ENCODE assay signal across 1 cellular context in genomic region chr10:119401671-119402395, GRCh38.
TF ChIP-seq lines count a peak whose summit lies in the region.

No MANE protein-coding gene starts in this region.

TF ChIP-seq in HEK293, 187 proteins besides CTCF, POLR2A, EP300 and RAD21 (continued from another document and continues in another):
- TF ChIP-seq ZBTB6 (tag by site-specific recombination; IDR thresholded peaks at IDR 0.05) (no peak), ZNF37A (tag by site-specific recombination; IDR thresholded peaks at IDR 0.05) (no peak), ZSCAN16 (tag by site-specific recombination; IDR thresholded peaks at IDR 0.05) (no peak), ZNF600 (tag by site-specific recombination; IDR thresholded peaks at IDR 0.05) (no peak), ZNF266 (tag by site-specific recombination; IDR thresholded peaks at IDR 0.05; ENCODE audit: low read depth) (no peak), ZNF138 (tag by site-specific recombination; IDR thresholded peaks at IDR 0.05; ENCODE audit: borderline replicate concordance) (no peak), HOXC10 (CRISPR knock-in tag; IDR thresholded peaks at IDR 0.05) (no peak), GLIS1 (tag by site-specific recombination; IDR thresholded peaks at IDR 0.05) (no peak; the same call in 1 of the 2 replicates), ZNF560 (tag by site-specific recombination; IDR thresholded peaks at IDR 0.05; ENCODE audit: borderline replicate concordance) (no peak), ZNF341 (tag by site-specific recombination; IDR thresholded peaks at IDR 0.05; ENCODE audit: low read depth) (peak; percentile 35), ZNF23 (tag by site-specific recombination; IDR thresholded peaks at IDR 0.05; ENCODE audit: borderline replicate concordance) (no peak), SETDB1 (IDR thresholded peaks at IDR 0.05; ENCODE audit: insufficient read length, low read length) (no peak), ZNF555 (tag by site-specific recombination; conservative IDR thresholded peaks at IDR 0.05) (no peak), ZNF623 (tag by site-specific recombination; IDR thresholded peaks at IDR 0.05) (no peak), ZFP69B (tag by site-specific recombination; IDR thresholded peaks at IDR 0.05) (peak; percentile 96), ZNF580 (tag by site-specific recombination; IDR thresholded peaks at IDR 0.05) (no peak), ZNF133 (tag by site-specific recombination; IDR thresholded peaks at IDR 0.05) (no peak), ZNF777 (tag by site-specific recombination; IDR thresholded peaks at IDR 0.05; ENCODE audit: borderline replicate concordance) (no peak), ZBTB7A (tag by site-specific recombination; IDR thresholded peaks at IDR 0.05; ENCODE audit: low read depth) (no peak), ZIC2 (tag by site-specific recombination; IDR thresholded peaks at IDR 0.05) (no peak), KLF9 (tag by site-specific recombination; IDR thresholded peaks at IDR 0.05; ENCODE audit: low read depth) (no peak), ZNF184 (tag by site-specific recombination; IDR thresholded peaks at IDR 0.05) (no peak), ZNF776 (tag by site-specific recombination; IDR thresholded peaks at IDR 0.05; ENCODE audit: borderline replicate concordance) (no peak), ZNF354C (tag by site-specific recombination; IDR thresholded peaks at IDR 0.05; ENCODE audit: borderline replicate concordance, low read depth) (no peak), ZBTB21 (tag by site-specific recombination; IDR thresholded peaks at IDR 0.05) (peak; percentile 71; the same call in 1 of the 2 replicates), TSHZ1 (tag by site-specific recombination; IDR thresholded peaks at IDR 0.05; ENCODE audit: borderline replicate concordance) (no peak), GLIS2 (tag by site-specific recombination; IDR thresholded peaks at IDR 0.05) (0 out of 2 replicates have a peak, but pooled peaks have one; percentile 16), ZBTB44 (tag by site-specific recombination; IDR thresholded peaks at IDR 0.05) (no peak), ZNF202 (tag by site-specific recombination; IDR thresholded peaks at IDR 0.05; ENCODE audit: borderline replicate concordance) (no peak), RBAK (tag by site-specific recombination; IDR thresholded peaks at IDR 0.05) (no peak), ZBTB20 (tag by site-specific recombination; IDR thresholded peaks at IDR 0.05) (no peak), MZF1 (tag by site-specific recombination; IDR thresholded peaks at IDR 0.05; ENCODE audit: borderline replicate concordance) (no peak), ZNF311 (tag by site-specific recombination; IDR thresholded peaks at IDR 0.05; ENCODE audit: borderline replicate concordance) (no peak), ZNF530 (tag by site-specific recombination; IDR thresholded peaks at IDR 0.05; ENCODE audit: low read depth) (no peak), ZNF292 (tag by site-specific recombination; IDR thresholded peaks at IDR 0.05; ENCODE audit: borderline replicate concordance, low read depth) (no peak), ZNF157 (tag by site-specific recombination; IDR thresholded peaks at IDR 0.05) (no peak), ZNF274 (IDR thresholded peaks at IDR 0.05; ENCODE audit: low read length) (no peak), ZNF274 (tag by site-specific recombination; IDR thresholded peaks at IDR 0.05; ENCODE audit: borderline replicate concordance) (no peak), OSR2 (tag by site-specific recombination; IDR thresholded peaks at IDR 0.05) (no peak), ZNF747 (tag by site-specific recombination; IDR thresholded peaks at IDR 0.05) (no peak), ZNF529 (tag by site-specific recombination; IDR thresholded peaks at IDR 0.05; ENCODE audit: insufficient replicate concordance) (no peak), KLF10 (tag by site-specific recombination; IDR thresholded peaks at IDR 0.05) (no peak), GLI4 (tag by site-specific recombination; IDR thresholded peaks at IDR 0.05) (no peak), ZSCAN30 (tag by site-specific recombination; IDR thresholded peaks at IDR 0.05) (no peak), ZNF140 (tag by site-specific recombination; IDR thresholded peaks at IDR 0.05) (no peak), ZNF211 (tag by site-specific recombination; IDR thresholded peaks at IDR 0.05; ENCODE audit: low read depth) (no peak), ZNF664 (tag by site-specific recombination; IDR thresholded peaks at IDR 0.05) (no peak)
- TF ChIP-seq, protein P1, sequence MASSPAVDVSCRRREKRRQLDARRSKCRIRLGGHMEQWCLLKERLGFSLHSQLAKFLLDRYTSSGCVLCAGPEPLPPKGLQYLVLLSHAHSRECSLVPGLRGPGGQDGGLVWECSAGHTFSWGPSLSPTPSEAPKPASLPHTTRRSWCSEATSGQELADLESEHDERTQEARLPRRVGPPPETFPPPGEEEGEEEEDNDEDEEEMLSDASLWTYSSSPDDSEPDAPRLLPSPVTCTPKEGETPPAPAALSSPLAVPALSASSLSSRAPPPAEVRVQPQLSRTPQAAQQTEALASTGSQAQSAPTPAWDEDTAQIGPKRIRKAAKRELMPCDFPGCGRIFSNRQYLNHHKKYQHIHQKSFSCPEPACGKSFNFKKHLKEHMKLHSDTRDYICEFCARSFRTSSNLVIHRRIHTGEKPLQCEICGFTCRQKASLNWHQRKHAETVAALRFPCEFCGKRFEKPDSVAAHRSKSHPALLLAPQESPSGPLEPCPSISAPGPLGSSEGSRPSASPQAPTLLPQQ (tag by site-specific recombination; IDR thresholded peaks at IDR 0.05), result peak; percentile 98
- TF ChIP-seq, protein P2, sequence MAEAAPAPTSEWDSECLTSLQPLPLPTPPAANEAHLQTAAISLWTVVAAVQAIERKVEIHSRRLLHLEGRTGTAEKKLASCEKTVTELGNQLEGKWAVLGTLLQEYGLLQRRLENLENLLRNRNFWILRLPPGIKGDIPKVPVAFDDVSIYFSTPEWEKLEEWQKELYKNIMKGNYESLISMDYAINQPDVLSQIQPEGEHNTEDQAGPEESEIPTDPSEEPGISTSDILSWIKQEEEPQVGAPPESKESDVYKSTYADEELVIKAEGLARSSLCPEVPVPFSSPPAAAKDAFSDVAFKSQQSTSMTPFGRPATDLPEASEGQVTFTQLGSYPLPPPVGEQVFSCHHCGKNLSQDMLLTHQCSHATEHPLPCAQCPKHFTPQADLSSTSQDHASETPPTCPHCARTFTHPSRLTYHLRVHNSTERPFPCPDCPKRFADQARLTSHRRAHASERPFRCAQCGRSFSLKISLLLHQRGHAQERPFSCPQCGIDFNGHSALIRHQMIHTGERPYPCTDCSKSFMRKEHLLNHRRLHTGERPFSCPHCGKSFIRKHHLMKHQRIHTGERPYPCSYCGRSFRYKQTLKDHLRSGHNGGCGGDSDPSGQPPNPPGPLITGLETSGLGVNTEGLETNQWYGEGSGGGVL (tag by site-specific recombination; IDR thresholded peaks at IDR 0.05), result 0 out of 2 replicates have a peak, but pooled peaks have one; percentile 20
- TF ChIP-seq, protein P3, sequence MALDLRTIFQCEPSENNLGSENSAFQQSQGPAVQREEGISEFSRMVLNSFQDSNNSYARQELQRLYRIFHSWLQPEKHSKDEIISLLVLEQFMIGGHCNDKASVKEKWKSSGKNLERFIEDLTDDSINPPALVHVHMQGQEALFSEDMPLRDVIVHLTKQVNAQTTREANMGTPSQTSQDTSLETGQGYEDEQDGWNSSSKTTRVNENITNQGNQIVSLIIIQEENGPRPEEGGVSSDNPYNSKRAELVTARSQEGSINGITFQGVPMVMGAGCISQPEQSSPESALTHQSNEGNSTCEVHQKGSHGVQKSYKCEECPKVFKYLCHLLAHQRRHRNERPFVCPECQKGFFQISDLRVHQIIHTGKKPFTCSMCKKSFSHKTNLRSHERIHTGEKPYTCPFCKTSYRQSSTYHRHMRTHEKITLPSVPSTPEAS (tag by site-specific recombination; IDR thresholded peaks at IDR 0.05), result no peak
- TF ChIP-seq, protein P4, sequence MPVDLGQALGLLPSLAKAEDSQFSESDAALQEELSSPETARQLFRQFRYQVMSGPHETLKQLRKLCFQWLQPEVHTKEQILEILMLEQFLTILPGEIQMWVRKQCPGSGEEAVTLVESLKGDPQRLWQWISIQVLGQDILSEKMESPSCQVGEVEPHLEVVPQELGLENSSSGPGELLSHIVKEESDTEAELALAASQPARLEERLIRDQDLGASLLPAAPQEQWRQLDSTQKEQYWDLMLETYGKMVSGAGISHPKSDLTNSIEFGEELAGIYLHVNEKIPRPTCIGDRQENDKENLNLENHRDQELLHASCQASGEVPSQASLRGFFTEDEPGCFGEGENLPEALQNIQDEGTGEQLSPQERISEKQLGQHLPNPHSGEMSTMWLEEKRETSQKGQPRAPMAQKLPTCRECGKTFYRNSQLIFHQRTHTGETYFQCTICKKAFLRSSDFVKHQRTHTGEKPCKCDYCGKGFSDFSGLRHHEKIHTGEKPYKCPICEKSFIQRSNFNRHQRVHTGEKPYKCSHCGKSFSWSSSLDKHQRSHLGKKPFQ (tag by site-specific recombination; IDR thresholded peaks at IDR 0.05), result no peak
- TF ChIP-seq, protein P5, sequence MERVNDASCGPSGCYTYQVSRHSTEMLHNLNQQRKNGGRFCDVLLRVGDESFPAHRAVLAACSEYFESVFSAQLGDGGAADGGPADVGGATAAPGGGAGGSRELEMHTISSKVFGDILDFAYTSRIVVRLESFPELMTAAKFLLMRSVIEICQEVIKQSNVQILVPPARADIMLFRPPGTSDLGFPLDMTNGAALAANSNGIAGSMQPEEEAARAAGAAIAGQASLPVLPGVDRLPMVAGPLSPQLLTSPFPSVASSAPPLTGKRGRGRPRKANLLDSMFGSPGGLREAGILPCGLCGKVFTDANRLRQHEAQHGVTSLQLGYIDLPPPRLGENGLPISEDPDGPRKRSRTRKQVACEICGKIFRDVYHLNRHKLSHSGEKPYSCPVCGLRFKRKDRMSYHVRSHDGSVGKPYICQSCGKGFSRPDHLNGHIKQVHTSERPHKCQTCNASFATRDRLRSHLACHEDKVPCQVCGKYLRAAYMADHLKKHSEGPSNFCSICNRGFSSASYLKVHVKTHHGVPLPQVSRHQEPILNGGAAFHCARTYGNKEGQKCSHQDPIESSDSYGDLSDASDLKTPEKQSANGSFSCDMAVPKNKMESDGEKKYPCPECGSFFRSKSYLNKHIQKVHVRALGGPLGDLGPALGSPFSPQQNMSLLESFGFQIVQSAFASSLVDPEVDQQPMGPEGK (tag by site-specific recombination; IDR thresholded peaks at IDR 0.05), result peak; percentile 68; the same call in 1 of the 2 replicates
